In the genomic region with DNA sequence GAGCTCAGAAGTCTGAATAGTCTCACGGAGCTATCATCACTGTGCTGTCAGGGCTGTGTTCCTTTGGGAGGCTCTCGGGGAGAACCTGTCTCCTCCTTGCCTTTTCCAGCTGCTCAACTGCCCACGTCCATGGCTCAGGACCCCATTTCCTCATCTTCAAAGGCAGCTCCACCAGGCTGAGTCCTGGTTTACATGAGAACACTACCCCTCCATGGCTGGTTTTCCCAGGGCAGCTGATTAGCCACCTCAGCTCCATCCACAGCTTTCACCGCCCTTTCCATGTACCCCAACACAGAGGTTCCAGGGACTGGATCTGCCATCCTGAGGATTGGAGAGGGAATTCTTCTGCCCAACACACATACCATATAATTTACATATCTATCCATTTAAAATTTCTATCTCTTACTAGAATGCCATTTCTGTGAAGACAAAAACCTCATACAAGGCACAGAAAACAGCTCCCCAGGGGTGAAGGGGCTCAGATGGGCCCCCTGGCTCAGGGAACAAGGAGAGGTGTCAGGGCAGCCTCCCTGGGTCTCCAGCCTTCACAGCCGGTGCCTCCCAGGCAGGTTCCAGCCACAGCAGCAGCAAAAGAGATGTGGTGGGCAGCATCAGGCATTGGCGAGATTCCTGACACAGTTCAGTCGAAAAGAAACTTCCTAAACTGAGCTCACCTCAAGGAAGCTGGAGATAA, we compare ENCODE assay signal across 20 cellular contexts. TPM values are rescaled to one million over a fixed set of nuclear protein-coding genes. Genes with fewer than 3 reads are reported as not detected.
DNase-seq lines count a peak whose midpoint lies in the region; ATAC-seq and TF ChIP-seq lines count a peak whose summit lies in the region.
"Had no signal": no experiment of that assay in that cellular context is flagged by ENCODE, and none has a peak within 500 bp of the region (broad histone marks: within the 10 kb centered on the region; RNA-seq: fewer than 3 reads in every experiment).

No MANE protein-coding gene starts in this region.

- WGBS in right cardiac atrium = 86% methylated on average over 7 of the region's 7 CpGs
- 69 to 72% methylated on average over 7 of the region's 7 CpGs for WGBS in esophagus, 2 donors
- WGBS in aorta, 2 donors = 93 to 94% methylated on average over 7 of the region's 7 CpGs

- no peak for TF ChIP-seq CTCF in right atrium auricular region (IDR thresholded peaks at IDR 0.05)
- no peak for TF ChIP-seq CTCF in coronary artery (IDR thresholded peaks at IDR 0.05)

- H3K27me3 ChIP-seq in right atrium auricular region (no peaks in the 10 kb centered on the region), right cardiac atrium (ENCODE audit: control insufficient read depth, insufficient read depth) (no peaks in the 10 kb centered on the region), esophagus (ENCODE audit: control insufficient read depth in 1 of 2, insufficient read depth in 2 of 2, low read length in 2 of 2) (no peaks in the 10 kb centered on the region), aorta (ENCODE audit: control insufficient read depth in 1 of 2, insufficient read depth in 2 of 2, low read length in 1 of 2) (no peaks in the 10 kb centered on the region)

- H3K4me1 ChIP-seq in right atrium auricular region (peaks cover 0 to 41% of the 10 kb centered on the region in 2 donors), right cardiac atrium (ENCODE audit: control insufficient read depth, insufficient read depth, low read length) (peaks cover 19% of the 10 kb centered on the region), esophagus (ENCODE audit: control insufficient read depth in 2 of 2, insufficient read depth in 2 of 2, low read length in 1 of 2) (peaks cover 14 to 30% of the 10 kb centered on the region in 2 donors), aorta (ENCODE audit: control insufficient read depth in 1 of 2, insufficient read depth in 2 of 2, low read length in 2 of 2) (peaks cover 0 to 3% of the 10 kb centered on the region in 2 donors)
- H3K4me1 ChIP-seq: SJCRH30 had no signal

- H3K27ac ChIP-seq in right atrium auricular region (no peak overlapping the region), right cardiac atrium (ENCODE audit: low read length) (no peak overlapping the region), esophagus (ENCODE audit: low read depth in 2 of 2, low read length in 1 of 2) (peak overlapping the region; percentile 93 to 96), skin epidermis (peak overlapping the region in 17 of 21 experiments; percentile 10 to 85 (median 65)), aorta (ENCODE audit: low read depth in 1 of 2, low read length in 2 of 2) (no peak overlapping the region), coronary artery (no peak overlapping the region)
- H3K27ac ChIP-seq: C4-2B, SJCRH30 had no signal

- H3K36me3 ChIP-seq in right atrium auricular region (no peaks in the 10 kb centered on the region), esophagus (ENCODE audit: control insufficient read depth in 2 of 2, insufficient read depth in 2 of 2, low read length in 1 of 2) (no peaks in the 10 kb centered on the region), aorta (ENCODE audit: control insufficient read depth in 1 of 2, insufficient read depth in 2 of 2, low read length in 1 of 2) (no peaks in the 10 kb centered on the region)
- H3K36me3 ChIP-seq: SJCRH30 had no signal

- H3K9me3 ChIP-seq in right atrium auricular region (no peaks in the 10 kb centered on the region), right cardiac atrium (ENCODE audit: control insufficient read depth, low read length) (no peaks in the 10 kb centered on the region), esophagus (ENCODE audit: control insufficient read depth in 2 of 2, insufficient read depth in 1 of 2, low read depth in 1 of 2, low read length in 1 of 2) (no peaks in the 10 kb centered on the region), aorta (ENCODE audit: control insufficient read depth, low read length) (no peaks in the 10 kb centered on the region)
- H3K9me3 ChIP-seq: SJCRH30 had no signal

- no peak overlapping the region for H3K4me3 ChIP-seq in right atrium auricular region
- H3K4me3 ChIP-seq in right cardiac atrium (ENCODE audit: low read length) = no peak overlapping the region
- no peak overlapping the region for H3K4me3 ChIP-seq in esophagus (ENCODE audit: low read depth in 1 of 2, low read length in 2 of 2)
- no peak overlapping the region for H3K4me3 ChIP-seq in skin epidermis
- no peak overlapping the region for H3K4me3 ChIP-seq in aorta (ENCODE audit: low read length in 2 of 2)
- no peak overlapping the region for H3K4me3 ChIP-seq in coronary artery
- H3K4me3 ChIP-seq: K562, SJCRH30 had no signal

- no peak for ATAC-seq in right cardiac atrium
- ATAC-seq in aorta (ENCODE audit: low FRiP score) = no peak
- ATAC-seq: K562 had no signal

- DNase-seq in right atrium auricular region (ENCODE audit: low spot score) = peak; percentile 40
- no peak for DNase-seq in right cardiac atrium
- peak; percentile 21 to 40 for DNase-seq in aorta
- no peak for DNase-seq in coronary artery (ENCODE audit: low spot score)
- no peak for DNase-seq in mesenteric fat pad (ENCODE audit: low spot score)
- no peak for DNase-seq in NCI-H1694 (lab: John Stamatoyannopoulos, UW)
- DNase-seq: AML-193, DMS79, NCI-H1092, NCI-H1436, NCI-H1930, NCI-H226, NCI-H510A treated with DMSO at 0.1 percent for 48 hours, NCI-H748 treated with DMSO at 0.1 percent for 48 hours, SJCRH30 had no signal

- intact Hi-C loops in right cardiac atrium (cut with DNase I) (no loop called here), aorta (cut with DNase I) (no loop called here)

RNA-seq across cellular contexts. Expression of a gene that starts 2.2 kb away (rescaled TPM):
- total RNA-seq in right atrium auricular region (1 to 10 TPM in 1 of 2 donors, under 1 TPM in 1; 0.52 to 4.3 TPM), right cardiac atrium (under 1 TPM; 0.17 to 0.45 (median 0.39) TPM), aorta (under 1 TPM; 0.18 to 0.65 TPM), mesenteric fat pad (0.29 TPM)
- polyA plus RNA-seq in right cardiac atrium (0.41 TPM), esophagus (10 to 100 TPM; 25.1 to 72.5 TPM), aorta (1 to 10 TPM in 1 of 2 donors, not detected in 1; 1.7 TPM)
- total RNA-seq: K562, SJCRH30 had no signal
- polyA plus RNA-seq: AG04450, K562 had no signal

RNA-seq across cellular contexts. Expression of a gene that starts 22.8 kb away (rescaled TPM):
- total RNA-seq in right atrium auricular region = 1 to 10 TPM; 1.5 to 1.6 TPM
- total RNA-seq in right cardiac atrium = under 1 TPM in 1 of 4 donors, not detected in 3; 0.43 TPM
- 0.20 TPM for polyA plus RNA-seq in right cardiac atrium
- 10 to 100 TPM in 1 of 2 donors, 1 to 10 TPM in 1; 8.9 to 21.2 TPM for polyA plus RNA-seq in esophagus
- under 1 TPM in 1 of 2 donors, not detected in 1; 0.99 TPM for total RNA-seq in aorta
- under 1 TPM in 1 of 2 donors, not detected in 1; 0.64 TPM for polyA plus RNA-seq in aorta
- total RNA-seq in mesenteric fat pad = 0.51 TPM
- total RNA-seq: K562, SJCRH30 had no signal

RNA-seq across cellular contexts. Expression of a gene that starts 35.9 kb away (rescaled TPM):
- total RNA-seq in right atrium auricular region = 10 to 100 TPM; 17.0 to 25.7 TPM
- 10 to 100 TPM; 16.8 to 36.6 (median 23.5) TPM for total RNA-seq in right cardiac atrium
- polyA plus RNA-seq in right cardiac atrium = 11.5 TPM
- polyA plus RNA-seq in esophagus = 10 to 100 TPM; 20.8 to 25.6 TPM
- total RNA-seq in aorta = 10 to 100 TPM; 24.4 to 35.3 TPM
- polyA plus RNA-seq in aorta = 10 to 100 TPM in 1 of 2 donors, under 1 TPM in 1; 0.63 to 13.3 TPM
- 24.2 TPM for total RNA-seq in mesenteric fat pad

RNA-seq across cellular contexts. Expression of a gene that starts 41.7 kb away (rescaled TPM):
- 1 to 10 TPM in 1 of 2 donors, under 1 TPM in 1; 0.82 to 2.4 TPM for total RNA-seq in right atrium auricular region
- total RNA-seq in right cardiac atrium = 1 to 10 TPM in 3 of 4 donors, under 1 TPM in 1; 0.31 to 1.2 (median 1.1) TPM
- 1.1 TPM for polyA plus RNA-seq in right cardiac atrium
- polyA plus RNA-seq in esophagus = 1 to 10 TPM; 1.7 to 5.4 TPM
- under 1 TPM; 0.66 to 0.68 TPM for total RNA-seq in aorta
- under 1 TPM in 1 of 2 donors, not detected in 1; 0.36 TPM for polyA plus RNA-seq in aorta
- 0.96 TPM for total RNA-seq in mesenteric fat pad

Comparison
In these comparisons a context has a peak if more than half of its experiments do, and no peak if none do; other contexts are left out.
1. DNase-seq: peak in right atrium auricular region (single experiment) and aorta (2 of 2); none in right cardiac atrium (0 of 3), coronary artery (single experiment), mesenteric fat pad (single experiment) and NCI-H1694 (single experiment).
2. H3K27ac ChIP-seq: peak in esophagus (2 of 2) and skin epidermis (17 of 21); none in right atrium auricular region (0 of 2), right cardiac atrium (single experiment), aorta (0 of 2) and coronary artery (0 of 2).